In genomic region chr1:25360596-25361581, GRCh38 we compare ENCODE assay signal across 10 cellular contexts. TPM values are rescaled to one million over a fixed set of nuclear protein-coding genes. Genes with fewer than 3 reads are reported as not detected.
A peak's percentile ranks its signal among the peaks of the same experiment; 100 is the strongest.
DNase-seq lines count a peak whose midpoint lies in the region; ATAC-seq and TF ChIP-seq lines count a peak whose summit lies in the region.
"Had no signal": no experiment of that assay in that cellular context is flagged by ENCODE, and none has a peak within 500 bp of the region (broad histone marks: within the 10 kb centered on the region; RNA-seq: fewer than 3 reads in every experiment).

No MANE protein-coding gene starts in this region.

- WGBS in mammary epithelial cell (ENCODE audit: low coverage, missing lambda C conversion rate), result 92% methylated on average over 7 of the region's 7 CpGs

- CTCF ChIA-PET in CD8-positive, alpha-beta memory T cell (lab: Charles Lee), result no interaction called here
- CTCF ChIA-PET in mammary epithelial cell (lab: Charles Lee; ENCODE audit: low non-redundant PET), result no interaction called here
- CTCF ChIA-PET in naive thymus-derived CD4-positive, alpha-beta T cell (lab: Charles Lee), result no interaction called here

- POLR2A ChIA-PET in CD8-positive, alpha-beta memory T cell (lab: Charles Lee), result no interaction called here
- POLR2A ChIA-PET in naive thymus-derived CD4-positive, alpha-beta T cell (lab: Charles Lee), result interaction anchor here (0.8 kb wide), 1 partner anchor 343 kb away, joined by 3 read pairs; no protein-coding TSS in a partner anchor

- in situ Hi-C loops in mammary epithelial cell (cut with MboI; ENCODE audit: low sequenced_read_pairs in 2 of 2), result no loop called here

- no peak for TF ChIP-seq CTCF in mammary epithelial cell (conservative IDR thresholded peaks at IDR 0.05 in 1 of 2, IDR thresholded peaks at IDR 0.05 in 1 of 2; ENCODE audit: extremely low read depth in 1 of 2, insufficient read depth in 1 of 2, low read depth in 1 of 2, low read length in 2 of 2)

- no peak overlapping the region for H3K9ac ChIP-seq in mammary epithelial cell (ENCODE audit: insufficient read depth, low read length)
- H3K9ac ChIP-seq: parathyroid adenoma had no signal

- H3K27ac Mint-ChIP-seq in CD8-positive, alpha-beta memory T cell, result peak overlapping the region; percentile 6 to 89 (median 74)
- peak overlapping the region in 6 of 9 donors; percentile 30 to 76 (median 62) for H3K27ac Mint-ChIP-seq in naive thymus-derived CD4-positive, alpha-beta T cell

- peaks cover 23% of the 10 kb centered on the region for H3K36me3 ChIP-seq in CD8-positive, alpha-beta memory T cell (ENCODE audit: insufficient read depth, low read length)
- H3K36me3 ChIP-seq in MG63, result peaks cover 47% of the 10 kb centered on the region
- peaks cover 23% of the 10 kb centered on the region for H3K36me3 ChIP-seq in mammary epithelial cell (ENCODE audit: insufficient read depth, low read length)
- H3K36me3 ChIP-seq in naive thymus-derived CD4-positive, alpha-beta T cell (ENCODE audit: control insufficient read depth in 2 of 3, insufficient read depth in 3 of 3, low read length in 3 of 3), result peaks cover 3 to 50% (median 19%) of the 10 kb centered on the region in 3 experiments

- no peak overlapping the region for H2AFZ ChIP-seq in mammary epithelial cell (ENCODE audit: low read depth, low read length)
- H2AFZ ChIP-seq: parathyroid adenoma had no signal

- H3K4me1 Mint-ChIP-seq in CD8-positive, alpha-beta memory T cell, result peaks cover 15 to 27% (median 25%) of the 10 kb centered on the region in 3 donors
- H3K4me1 Mint-ChIP-seq in naive thymus-derived CD4-positive, alpha-beta T cell, result peaks cover 11 to 33% (median 16%) of the 10 kb centered on the region in 7 donors
- H3K4me1 Mint-ChIP-seq: brain had no signal

- no peak overlapping the region for H3K4me2 ChIP-seq in mammary epithelial cell (ENCODE audit: insufficient read depth, low read depth, low read length)

- H3K4me3 Mint-ChIP-seq in CD8-positive, alpha-beta memory T cell, result no peak overlapping the region
- no peak overlapping the region for H3K4me3 Mint-ChIP-seq in naive thymus-derived CD4-positive, alpha-beta T cell
- H3K4me3 Mint-ChIP-seq: brain had no signal

- peaks cover 4 to 54% (median 14%) of the 10 kb centered on the region in 3 donors for H3K36me3 Mint-ChIP-seq in CD8-positive, alpha-beta memory T cell
- peaks cover 4 to 29% (median 22%) of the 10 kb centered on the region in 5 donors for H3K36me3 Mint-ChIP-seq in naive thymus-derived CD4-positive, alpha-beta T cell

- H3K9me3 Mint-ChIP-seq in CD8-positive, alpha-beta memory T cell, result no peaks in the 10 kb centered on the region
- no peaks in the 10 kb centered on the region for H3K9me3 Mint-ChIP-seq in naive thymus-derived CD4-positive, alpha-beta T cell
- H3K9me3 Mint-ChIP-seq: brain had no signal

- H4K20me1 ChIP-seq in mammary epithelial cell (ENCODE audit: insufficient read depth, low read length), result no peaks in the 10 kb centered on the region

- dilution Hi-C loops in mammary epithelial cell (cut with HindIII; ENCODE audit: low sequenced_read_pairs), result no loop called here

- H3K4me3 ChIP-seq in CD8-positive, alpha-beta memory T cell (ENCODE audit: low read length), result no peak overlapping the region
- H3K4me3 ChIP-seq in MG63, result no peak overlapping the region
- no peak overlapping the region for H3K4me3 ChIP-seq in mammary epithelial cell (replicated peaks in 1 of 3; ENCODE audit: insufficient read depth in 1 of 3, low read depth in 2 of 3, low read length in 3 of 3)
- H3K4me3 ChIP-seq in naive thymus-derived CD4-positive, alpha-beta T cell (ENCODE audit: low read length), result no peak overlapping the region

- no peaks in the 10 kb centered on the region for H3K79me2 ChIP-seq in mammary epithelial cell (ENCODE audit: insufficient read depth, low read length)
- H3K79me2 ChIP-seq: parathyroid adenoma had no signal

- H3K9me3 ChIP-seq in CD8-positive, alpha-beta memory T cell (ENCODE audit: low read length), result no peaks in the 10 kb centered on the region
- no peaks in the 10 kb centered on the region for H3K9me3 ChIP-seq in MG63
- no peaks in the 10 kb centered on the region for H3K9me3 ChIP-seq in mammary epithelial cell (replicated peaks; ENCODE audit: insufficient read depth, low read length)
- no peaks in the 10 kb centered on the region for H3K9me3 ChIP-seq in naive thymus-derived CD4-positive, alpha-beta T cell (ENCODE audit: control insufficient read depth in 2 of 3, low read length in 3 of 3)

- H3K4me1 ChIP-seq in CD8-positive, alpha-beta memory T cell (ENCODE audit: insufficient read depth, low read length), result peaks cover 16% of the 10 kb centered on the region
- H3K4me1 ChIP-seq in mammary epithelial cell (ENCODE audit: insufficient read depth, low read length), result peaks cover 9% of the 10 kb centered on the region
- peaks cover 5 to 6% of the 10 kb centered on the region in 2 donors for H3K4me1 ChIP-seq in naive thymus-derived CD4-positive, alpha-beta T cell (ENCODE audit: control insufficient read depth in 2 of 2, insufficient read depth in 2 of 2, low read length in 2 of 2)
- H3K4me1 ChIP-seq: parathyroid adenoma had no signal

- no peak for DNase-seq in CD8-positive, alpha-beta memory T cell
- DNase-seq in MG63, result peak; percentile 77
- peak; percentile 25 for DNase-seq in mammary epithelial cell
- DNase-seq in naive thymus-derived CD4-positive, alpha-beta T cell, result no peak
- no peak for DNase-seq in posterior cingulate gyrus

- no peak overlapping the region for H3K27ac ChIP-seq in CD8-positive, alpha-beta memory T cell (ENCODE audit: low read depth, low read length)
- no peak overlapping the region for H3K27ac ChIP-seq in mammary epithelial cell (ENCODE audit: insufficient read depth, low read depth, low read length)
- H3K27ac ChIP-seq in naive thymus-derived CD4-positive, alpha-beta T cell (ENCODE audit: low read depth, low read length), result no peak overlapping the region
- H3K27ac ChIP-seq: parathyroid adenoma had no signal

- intact Hi-C loops in mammary epithelial cell (cut with micrococcal nuclease), result no loop called here
- intact Hi-C loops in naive thymus-derived CD4-positive, alpha-beta T cell (cut with micrococcal nuclease), result no loop called here
- intact Hi-C loops in posterior cingulate gyrus (cut with DNase I), result no loop called here

- no peak for ATAC-seq in naive thymus-derived CD4-positive, alpha-beta T cell
- ATAC-seq in GM21619 (IDR thresholded peaks at IDR 0.05; ENCODE audit: unreplicated experiment) (no peak), GM19328 (IDR thresholded peaks at IDR 0.05; ENCODE audit: unreplicated experiment) (no peak), HG03280 (IDR thresholded peaks at IDR 0.05; ENCODE audit: unreplicated experiment) (no peak)

- no TSS peak for BruUV-seq in mammary epithelial cell (replicated peaks; lab: Mats Ljungman, UMichigan)

- no peaks in the 10 kb centered on the region for H3K27me3 Mint-ChIP-seq in CD8-positive, alpha-beta memory T cell
- H3K27me3 Mint-ChIP-seq in naive thymus-derived CD4-positive, alpha-beta T cell, result no peaks in the 10 kb centered on the region
- H3K27me3 Mint-ChIP-seq: brain had no signal

- H3K27me3 ChIP-seq in CD8-positive, alpha-beta memory T cell (ENCODE audit: insufficient read depth, low read length, poor library complexity, severe bottlenecking), result no peaks in the 10 kb centered on the region
- H3K27me3 ChIP-seq in MG63 (no peaks in the 10 kb centered on the region), mammary epithelial cell (ENCODE audit: insufficient read depth, low read length) (no peaks in the 10 kb centered on the region)
- no peaks in the 10 kb centered on the region for H3K27me3 ChIP-seq in naive thymus-derived CD4-positive, alpha-beta T cell (ENCODE audit: control insufficient read depth in 2 of 2, insufficient read depth in 2 of 2, low read length in 2 of 2)

RNA-seq across cellular contexts. Expression of gene TMEM50A, which starts 22.8 kb away (rescaled TPM):
- 100 to 1,000 TPM; 110 to 117 TPM for total RNA-seq in CD8-positive, alpha-beta memory T cell
- 217 TPM for polyA plus RNA-seq in CD8-positive, alpha-beta memory T cell
- 66.1 and 82.2 TPM in 2 replicates for total RNA-seq in MG63 (2014; rRNA removed; shearing (Covaris generic); ENCODE audit: low replicate concordance)
- total RNA-seq in mammary epithelial cell, result 100 to 1,000 TPM in 1 of 2 donors, 10 to 100 TPM in 1; 94.1 to 102 TPM
- 60.7 TPM for polyA plus RNA-seq in mammary epithelial cell
- polyA minus RNA-seq in mammary epithelial cell, result 72.8 TPM
- total RNA-seq in naive thymus-derived CD4-positive, alpha-beta T cell, result 100 to 1,000 TPM in 1 of 5 experiments, 10 to 100 TPM in 4; 61.6 to 149 (median 79.0) TPM
- polyA plus RNA-seq in naive thymus-derived CD4-positive, alpha-beta T cell, result 100 to 1,000 TPM; 140 to 146 TPM

RNA-seq across cellular contexts. Expression of gene RHCE, which starts 59.7 kb away (rescaled TPM):
- total RNA-seq in CD8-positive, alpha-beta memory T cell, result under 1 TPM; 0.26 to 0.33 TPM
- 0.18 TPM for polyA plus RNA-seq in CD8-positive, alpha-beta memory T cell
- 0.36 TPM in 1 of 2 replicates, not detected in the other for total RNA-seq in MG63 (2014; rRNA removed; shearing (Covaris generic); ENCODE audit: low replicate concordance)
- total RNA-seq in mammary epithelial cell, result under 1 TPM in 1 of 2 donors, not detected in 1; 0.17 TPM
- 0.32 TPM for polyA plus RNA-seq in mammary epithelial cell
- not detected for polyA minus RNA-seq in mammary epithelial cell
- 1 to 10 TPM in 1 of 5 experiments, under 1 TPM in 3, not detected in 1; 0.40 to 1.3 (median 0.69) TPM for total RNA-seq in naive thymus-derived CD4-positive, alpha-beta T cell
- polyA plus RNA-seq in naive thymus-derived CD4-positive, alpha-beta T cell, result 1 to 10 TPM in 1 of 2 donors, under 1 TPM in 1; 0.61 to 1.0 TPM

Comparison
In these comparisons a context has a peak if more than half of its experiments do, and no peak if none do; other contexts are left out.
1. DNase-seq: peak in MG63 (single experiment) and mammary epithelial cell (single experiment); none in CD8-positive, alpha-beta memory T cell (0 of 5), naive thymus-derived CD4-positive, alpha-beta T cell (0 of 9) and posterior cingulate gyrus (0 of 10).